ENCODE assay signal across 23 cellular contexts in genomic region chr6:170036916-170037315, GRCh38.
A peak's percentile ranks its signal among the peaks of the same experiment; 100 is the strongest.
DNase-seq lines count a peak whose midpoint lies in the region; ATAC-seq, FAIRE-seq and TF ChIP-seq lines count a peak whose summit lies in the region.
"Had no signal": no experiment of that assay in that cellular context is flagged by ENCODE, and none has a peak within 500 bp of the region (broad histone marks: within the 10 kb centered on the region; RNA-seq: fewer than 3 reads in every experiment).

No MANE protein-coding gene starts in this region.

- no peak for ATAC-seq in heart right ventricle
- ATAC-seq in GM21576 (IDR thresholded peaks at IDR 0.05; ENCODE audit: unreplicated experiment) = no peak
- ATAC-seq in GM19023 (IDR thresholded peaks at IDR 0.05; ENCODE audit: unreplicated experiment) = no peak
- ATAC-seq: K562, pancreas, Right ventricle myocardium inferior had no signal

- H3K9ac ChIP-seq in kidney (ENCODE audit: low read length in 2 of 2) = no peak overlapping the region

- H3K9me3 Mint-ChIP-seq in CD8-positive, alpha-beta memory T cell = peaks cover 9 to 16% (median 13%) of the 10 kb centered on the region in 5 donors

- CTCF ChIA-PET in CD8-positive, alpha-beta memory T cell (lab: Charles Lee) = no interaction called here

- no peak overlapping the region for H3K27ac Mint-ChIP-seq in CD8-positive, alpha-beta memory T cell
- H3K27ac Mint-ChIP-seq: activated CD4-positive, alpha-beta T cell treated with anti-CD3 and anti-CD28 coated beads, Interleukin-2, amount 10 ng/mL, durations not matched to agents 7 days and 5 days; activated T-cell treated with anti-CD3 and anti-CD28 coated beads, Interleukin-2, amount 50 U/mL, for 24 hours; nephron; T-helper 2 cell treated with Interferon-gamma antibody and Interleukin-4, amounts not matched to agents 5 μg/mL and 100 μg/mL, for 36 hours had no signal

- peaks cover 4 to 9% of the 10 kb centered on the region in 2 donors for H3K27me3 Mint-ChIP-seq in CD8-positive, alpha-beta memory T cell
- H3K27me3 Mint-ChIP-seq: activated CD4-positive, alpha-beta T cell treated with anti-CD3 and anti-CD28 coated beads, Interleukin-2, amount 10 ng/mL, durations not matched to agents 7 days and 5 days had no signal

- no peak for FAIRE-seq in kidney (lab: Jason Lieb, UNC)
- FAIRE-seq: K562, pancreas had no signal

- TF ChIP-seq CTCF in heart right ventricle (IDR thresholded peaks at IDR 0.05) (no peak), kidney (IDR thresholded peaks at IDR 0.05; ENCODE audit: borderline replicate concordance, extremely low read depth, insufficient read depth) (no peak), sigmoid colon (IDR thresholded peaks at IDR 0.05) (no peak)

- POLR2A ChIA-PET in CD8-positive, alpha-beta memory T cell (lab: Charles Lee) = no interaction called here

- no peaks in the 10 kb centered on the region for H3K4me1 Mint-ChIP-seq in CD8-positive, alpha-beta memory T cell
- H3K4me1 Mint-ChIP-seq: activated CD4-positive, alpha-beta T cell treated with anti-CD3 and anti-CD28 coated beads, Interleukin-2, amount 10 ng/mL, durations not matched to agents 7 days and 5 days had no signal

- H3K4me1 ChIP-seq in heart right ventricle (peaks cover 0 to 5% (median under 1%) of the 10 kb centered on the region in 9 donors), kidney (ENCODE audit: control insufficient read depth in 1 of 2, insufficient read depth in 1 of 2, low read depth in 1 of 2, low read length in 2 of 2) (no peaks in the 10 kb centered on the region), sigmoid colon (no peaks in the 10 kb centered on the region)
- no peaks in the 10 kb centered on the region for H3K4me1 ChIP-seq in CD8-positive, alpha-beta memory T cell (ENCODE audit: insufficient read depth, low read length)
- H3K4me1 ChIP-seq: BE2C, pancreas had no signal

- H3K4me3 Mint-ChIP-seq in CD8-positive, alpha-beta memory T cell = no peak overlapping the region
- H3K4me3 Mint-ChIP-seq: activated CD4-positive, alpha-beta T cell treated with anti-CD3 and anti-CD28 coated beads, Interleukin-2, amount 10 ng/mL, durations not matched to agents 7 days and 5 days; activated T-cell treated with anti-CD3 and anti-CD28 coated beads, Interleukin-2, amount 50 U/mL, for 24 hours; nephron; T-helper 2 cell treated with Interferon-gamma antibody and Interleukin-4, amounts not matched to agents 5 μg/mL and 100 μg/mL, for 36 hours had no signal

- peaks cover 0 to 23% (median 1%) of the 10 kb centered on the region in 3 donors for H3K36me3 Mint-ChIP-seq in CD8-positive, alpha-beta memory T cell

- H3K4me3 ChIP-seq in heart right ventricle (no peak overlapping the region), kidney (ENCODE audit: low read length in 2 of 2) (no peak overlapping the region), sigmoid colon (no peak overlapping the region)
- no peak overlapping the region for H3K4me3 ChIP-seq in CD8-positive, alpha-beta memory T cell (ENCODE audit: low read length)
- H3K4me3 ChIP-seq: K562, pancreas, right atrium auricular region had no signal

- WGBS in heart right ventricle, 2 donors = 80% methylated on average over 7 of the region's 7 CpGs
- WGBS in sigmoid colon, 2 donors = 64 to 75% methylated on average over 7 of the region's 7 CpGs

- no peak for TF ChIP-seq POLR2A in sigmoid colon (IDR thresholded peaks at IDR 0.05)

- H3K36me3 ChIP-seq in heart right ventricle (no peaks in the 10 kb centered on the region), kidney (ENCODE audit: control insufficient read depth in 1 of 2, insufficient read depth in 2 of 2, low read length in 2 of 2) (no peaks in the 10 kb centered on the region), sigmoid colon (no peaks in the 10 kb centered on the region)
- no peaks in the 10 kb centered on the region for H3K36me3 ChIP-seq in CD8-positive, alpha-beta memory T cell (ENCODE audit: insufficient read depth, low read length)
- H3K36me3 ChIP-seq: BE2C, pancreas, right atrium auricular region had no signal

- H3K27me3 ChIP-seq in heart right ventricle (no peaks in the 10 kb centered on the region), sigmoid colon (no peaks in the 10 kb centered on the region)
- no peaks in the 10 kb centered on the region for H3K27me3 ChIP-seq in CD8-positive, alpha-beta memory T cell (ENCODE audit: insufficient read depth, low read length, poor library complexity, severe bottlenecking)
- H3K27me3 ChIP-seq: BE2C, pancreas, right atrium auricular region had no signal

- H3K9me3 ChIP-seq in heart right ventricle (peaks cover 0 to 8% (median 0%) of the 10 kb centered on the region in 11 donors), kidney (ENCODE audit: control insufficient read depth in 1 of 2, low read length in 2 of 2) (peaks cover 2 to 7% of the 10 kb centered on the region in 2 donors), sigmoid colon (peaks cover 0 to 2% (median 0%) of the 10 kb centered on the region in 4 donors)
- no peaks in the 10 kb centered on the region for H3K9me3 ChIP-seq in CD8-positive, alpha-beta memory T cell (ENCODE audit: low read length)
- H3K9me3 ChIP-seq: BE2C, pancreas, right atrium auricular region had no signal

- intact Hi-C loops in cardiac septum (cut with DNase I) = no loop called here
- intact Hi-C loops in heart right ventricle (cut with DNase I) = no loop called here
- intact Hi-C loops in kidney (cut with DNase I) = no loop called here
- intact Hi-C loops in sigmoid colon (cut with DNase I) = no loop called here

- H3K27ac ChIP-seq in heart right ventricle (peak overlapping the region in 1 of 10 donors; percentile 38), kidney (ENCODE audit: low read depth in 2 of 2, low read length in 2 of 2) (no peak overlapping the region), sigmoid colon (no peak overlapping the region)
- no peak overlapping the region for H3K27ac ChIP-seq in CD8-positive, alpha-beta memory T cell (ENCODE audit: low read depth, low read length)
- H3K27ac ChIP-seq: pancreas, right atrium auricular region had no signal

- DNase-seq in cardiac septum (ENCODE audit: low spot score) (peak; percentile 57), heart right ventricle (no peak), kidney (peak; percentile 15), sigmoid colon (peak; percentile 37)
- DNase-seq in CD8-positive, alpha-beta memory T cell = no peak
- DNase-seq: activated CD4-positive, alpha-beta T cell treated with anti-CD3 and anti-CD28 coated beads, Interleukin-2, amount 10 ng/mL, durations not matched to agents 7 days and 5 days; activated gamma-delta T cell; activated T-cell treated with anti-CD3 and anti-CD28 coated beads, Interleukin-2, amount 50 U/mL, for 24 hours; BE2C; islet precursor cell; NCI-H1436; NCI-H2107; OCI-M1; stimulated activated CD4-positive, alpha-beta T cell treated with anti-CD3 and anti-CD28 coated beads, Interleukin-12 subunit alpha, Interleukin-12 subunit beta, amount 100 ng/mL, for 4 hours; stimulated activated CD4-positive, alpha-beta T cell treated with anti-CD3 and anti-CD28 coated beads, Interleukin-4, amount 100 ng/mL, for 1 hour had no signal

- TF ChIP-seq EP300 in sigmoid colon (IDR thresholded peaks at IDR 0.05) = no peak

Comparison
In these comparisons a context has a peak if more than half of its experiments do, and no peak if none do; other contexts are left out.
1. DNase-seq: peak in cardiac septum (single experiment), kidney (single experiment) and sigmoid colon (single experiment); none in heart right ventricle (0 of 2) and CD8-positive, alpha-beta memory T cell (0 of 5).